9 cellular contexts compared by ENCODE assay signal in genomic region chr18:40413160-40413559, GRCh38.
DNase-seq lines count a peak whose midpoint lies in the region; ATAC-seq and TF ChIP-seq lines count a peak whose summit lies in the region.
"Had no signal": no experiment of that assay in that cellular context is flagged by ENCODE, and none has a peak within 500 bp of the region (broad histone marks: within the 10 kb centered on the region; RNA-seq: fewer than 3 reads in every experiment).

No MANE protein-coding gene starts in this region.

- H3K4me1 Mint-ChIP-seq in WTC11, result no peaks in the 10 kb centered on the region
- H3K4me1 Mint-ChIP-seq in T-helper 17 cell, result no peaks in the 10 kb centered on the region

- no peaks in the 10 kb centered on the region for H3K27me3 Mint-ChIP-seq in WTC11 (ENCODE audit: low read depth)
- no peaks in the 10 kb centered on the region for H3K27me3 Mint-ChIP-seq in T-helper 17 cell

- H3K27ac Mint-ChIP-seq in WTC11 (no peak overlapping the region), T-helper 17 cell (no peak overlapping the region)

- POLR2A ChIA-PET in WTC11 (lab: Charles Lee), result no interaction called here

- H3K9me3 Mint-ChIP-seq in WTC11, result no peaks in the 10 kb centered on the region

- H3K4me3 Mint-ChIP-seq in WTC11 (no peak overlapping the region), T-helper 17 cell (no peak overlapping the region)

- intact Hi-C loops in left colon (cut with DNase I, micrococcal nuclease), result no loop called here

- H3K36me3 Mint-ChIP-seq in WTC11, result no peaks in the 10 kb centered on the region
- H3K36me3 Mint-ChIP-seq in T-helper 17 cell (ENCODE audit: low read depth), result no peaks in the 10 kb centered on the region

- 0 out of 2 replicates have a peak, but pooled peaks have one; percentile 19 for TF ChIP-seq CTCF in WTC11 (IDR thresholded peaks at IDR 0.05)

- DNase-seq in DMS 273 treated with DMSO at 0.1 percent for 48 hours (lab: John Stamatoyannopoulos, UW) (peak; percentile 15), NCI-H1694 (lab: John Stamatoyannopoulos, UW) (peak; percentile 40), WTC11 (ENCODE audit: low spot score) (peak; percentile 59), left colon (peak in 1 of 2 donors; percentile 23), T-helper 17 cell (no peak), 8988T (no peak)
- DNase-seq in stimulated activated CD4-positive, alpha-beta T cell treated with anti-CD3 and anti-CD28 coated beads, Interleukin-4, amount 100 ng/mL, for 24 hours, result no peak
- DNase-seq: activated CD8-positive, alpha-beta memory T cell treated with anti-CD3 and anti-CD28 coated beads, Interleukin-2, amount 50 U/mL, for 48 hours had no signal

- ATAC-seq in WTC11 (peak; percentile 95), left colon (peak; percentile 90), HG02885 (IDR thresholded peaks at IDR 0.05; ENCODE audit: poor library complexity, unreplicated experiment) (no peak), T-helper 17 cell (no peak)

- no peaks in the 10 kb centered on the region for H3K9me3 ChIP-seq in T-helper 17 cell (ENCODE audit: control insufficient read depth, low read length, poor library complexity, severe bottlenecking)

- CTCF ChIA-PET in WTC11 (lab: Charles Lee), result interaction anchor here (0.6 to 1.5 kb wide), 4 partner anchors 104 to 614 kb away, joined by 3 to 4 read pairs (median 4); no protein-coding TSS in a partner anchor

TF ChIP-seq in WTC11, 78 proteins besides CTCF, POLR2A, EP300 and RAD21:
- TF ChIP-seq TP53 (CRISPR knock-in tag; IDR thresholded peaks at IDR 0.05), result no peak
- no peak for TF ChIP-seq CDX4 (CRISPR knock-in tag; IDR thresholded peaks at IDR 0.05; ENCODE audit: borderline replicate concordance)
- TF ChIP-seq HMGA2 (CRISPR knock-in tag; IDR thresholded peaks at IDR 0.05), result no peak
TF ChIP-seq in WTC11: peak in this region for 0.

Comparison
In these comparisons a context has a peak if more than half of its experiments do, and no peak if none do; other contexts are left out.
1. DNase-seq: peak in DMS 273 treated with DMSO at 0.1 percent for 48 hours (single experiment), NCI-H1694 (single experiment) and WTC11 (single experiment); none in stimulated activated CD4-positive, alpha-beta T cell treated with anti-CD3 and anti-CD28 coated beads, Interleukin-4, amount 100 ng/mL, for 24 hours (single experiment), T-helper 17 cell (0 of 3) and 8988T (single experiment).
2. ATAC-seq: peak in WTC11 (single experiment) and left colon (single experiment); none in HG02885 (single experiment) and T-helper 17 cell (single experiment).